23 cellular contexts compared by ENCODE assay signal in the genomic region with DNA sequence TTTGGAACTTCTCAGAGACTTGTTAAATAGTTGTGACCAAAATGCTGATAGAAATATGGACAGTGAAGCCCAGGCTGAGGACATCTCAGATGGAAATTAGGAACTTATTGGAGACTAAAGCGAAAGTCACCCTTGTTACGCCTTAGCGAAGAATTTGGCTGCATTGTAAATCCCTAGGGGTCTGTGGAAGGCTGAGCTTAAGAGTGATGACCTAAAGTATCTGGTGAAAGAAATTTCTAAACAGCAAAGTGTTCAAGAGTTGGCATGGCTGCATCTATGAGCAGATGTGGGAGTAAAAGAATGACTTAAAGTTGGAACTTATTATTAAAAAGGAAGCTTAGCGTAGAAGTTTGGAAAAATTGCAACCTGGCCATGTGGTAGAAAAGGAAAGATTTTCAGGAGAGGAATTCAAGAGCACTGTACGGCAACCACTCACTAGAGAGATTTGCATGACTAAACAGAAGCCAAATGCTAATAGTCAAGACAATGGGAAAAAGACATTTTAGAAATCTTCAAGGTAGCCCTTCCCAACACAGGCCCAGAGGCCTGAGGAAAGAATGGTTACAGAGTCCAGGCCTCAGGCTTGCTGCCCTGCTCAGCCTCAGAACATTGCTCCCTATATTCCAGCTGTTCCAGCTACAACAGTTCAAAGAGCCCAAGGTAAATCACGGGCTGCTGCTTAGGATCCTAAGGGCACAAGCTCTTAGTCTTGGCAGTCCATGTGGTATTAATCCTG.
A peak's percentile ranks its signal among the peaks of the same experiment; 100 is the strongest.
DNase-seq lines count a peak whose midpoint lies in the region; ATAC-seq, FAIRE-seq and TF ChIP-seq lines count a peak whose summit lies in the region.
"Had no signal": no experiment of that assay in that cellular context is flagged by ENCODE, and none has a peak within 500 bp of the region (broad histone marks: within the 10 kb centered on the region; RNA-seq: fewer than 3 reads in every experiment).

No MANE protein-coding gene starts in this region.

- no peak for TF ChIP-seq EP300 in HepG2 (IDR thresholded peaks at IDR 0.05; ENCODE audit: low read depth in 2 of 2, low read length in 2 of 2)
- TF ChIP-seq EP300 in HepG2 (CRISPR knock-in tag; IDR thresholded peaks at IDR 0.05; ENCODE audit: borderline replicate concordance) = no peak
- TF ChIP-seq EP300 in upper lobe of left lung (IDR thresholded peaks at IDR 0.05) = no peak

- no peak for TF ChIP-seq RAD21 in HepG2 (CRISPR knock-in tag; IDR thresholded peaks at IDR 0.05)

- no peaks in the 10 kb centered on the region for H3K79me2 ChIP-seq in HepG2 (ENCODE audit: insufficient read depth, low read length)

- TF ChIP-seq CTCF in HepG2 (CRISPR knock-in tag; IDR thresholded peaks at IDR 0.05) (no peak), right lobe of liver (IDR thresholded peaks at IDR 0.05) (no peak), upper lobe of left lung (IDR thresholded peaks at IDR 0.05) (no peak), psoas muscle (IDR thresholded peaks at IDR 0.05) (no peak)

- intact Hi-C loops in HepG2 (cut with micrococcal nuclease; ENCODE audit: unreplicated experiment) (no loop called here), right lobe of liver (cut with DNase I) (no loop called here), psoas muscle (cut with DNase I) (no loop called here), head of caudate nucleus (cut with DNase I) (no loop called here)

- H3K4me1 ChIP-seq in HepG2 (ENCODE audit: insufficient read depth, low read length) = peaks cover 4% of the 10 kb centered on the region; the same call in 1 of the 2 replicates
- no peaks in the 10 kb centered on the region for H3K4me1 ChIP-seq in right lobe of liver
- H3K4me1 ChIP-seq in adipocyte (ENCODE audit: control insufficient read depth, insufficient read depth, low read length) = peaks cover 16% of the 10 kb centered on the region
- H3K4me1 ChIP-seq in iPS-20b (ENCODE audit: insufficient read depth, low read length) = peaks cover 10% of the 10 kb centered on the region; the same call in 1 of the 2 replicates
- no peaks in the 10 kb centered on the region for H3K4me1 ChIP-seq in upper lobe of left lung
- no peaks in the 10 kb centered on the region for H3K4me1 ChIP-seq in psoas muscle
- H3K4me1 ChIP-seq: SJSA1 had no signal

- 57% methylated on average over 6 of the region's 6 CpGs for WGBS in HepG2 (ENCODE audit: low lambda C conversion rate)
- WGBS in right lobe of liver (ENCODE audit: insufficient coverage, low coverage, low lambda C conversion rate, missing lambda C conversion rate) = 94% methylated on average over 6 of the region's 6 CpGs
- WGBS in upper lobe of left lung, 2 donors = 90 to 94% methylated on average over 6 of the region's 6 CpGs
- WGBS in psoas muscle, 3 donors = 69 to 77% (median 74%) methylated on average over 6 of the region's 6 CpGs

- BruUV-seq in HepG2 (replicated peaks; lab: Mats Ljungman, UMichigan) = no TSS peak

- FAIRE-seq in HepG2 (lab: Jason Lieb, UNC) = no peak
- FAIRE-seq: A549, D721Med had no signal

- H3K27ac ChIP-seq in HepG2 (ENCODE audit: extremely low read length, insufficient read depth, low read length) (no peak overlapping the region), right lobe of liver (no peak overlapping the region), iPS-20b (ENCODE audit: low read length) (no peak overlapping the region), upper lobe of left lung (no peak overlapping the region), psoas muscle (no peak overlapping the region)
- H3K27ac ChIP-seq: A549, KMS-11, SJSA1 had no signal

- H3K9me3 ChIP-seq in HepG2 (ENCODE audit: low read length) (no peaks in the 10 kb centered on the region), right lobe of liver (no peaks in the 10 kb centered on the region), adipocyte (ENCODE audit: control insufficient read depth, low read length) (no peaks in the 10 kb centered on the region), iPS-20b (ENCODE audit: insufficient read depth, low read depth, low read length) (no peaks in the 10 kb centered on the region), upper lobe of left lung (no peaks in the 10 kb centered on the region), psoas muscle (no peaks in the 10 kb centered on the region)
- H3K9me3 ChIP-seq: A549, SJSA1 had no signal

- in situ Hi-C loops in HepG2 (cut with HindIII; ENCODE audit: extremely low pct_ligation_motif_present, low pct_unique_long_range_greater_than_20kb) = no loop called here

- H2AFZ ChIP-seq in HepG2 (ENCODE audit: low read length) = no peak overlapping the region

- H3K36me3 ChIP-seq in HepG2 (replicated peaks in 1 of 2; ENCODE audit: control insufficient read depth in 1 of 2, insufficient read depth in 2 of 2, low read length in 2 of 2) (no peaks in the 10 kb centered on the region), right lobe of liver (no peaks in the 10 kb centered on the region), adipocyte (ENCODE audit: control insufficient read depth, insufficient read depth, low read length, severe bottlenecking) (no peaks in the 10 kb centered on the region), iPS-20b (ENCODE audit: insufficient read depth, low read depth, low read length) (no peaks in the 10 kb centered on the region), upper lobe of left lung (no peaks in the 10 kb centered on the region), psoas muscle (ENCODE audit: insufficient read depth in 1 of 2, low read depth in 1 of 2) (no peaks in the 10 kb centered on the region)
- H3K36me3 ChIP-seq: SJSA1 had no signal

- TF ChIP-seq POLR2A in HepG2 (IDR thresholded peaks at IDR 0.05; ENCODE audit: insufficient read depth in 1 of 2, low read depth in 2 of 2, low read length in 2 of 2) (no peak), right lobe of liver (IDR thresholded peaks at IDR 0.05) (no peak), upper lobe of left lung (IDR thresholded peaks at IDR 0.05) (no peak)

- H3K9ac ChIP-seq in HepG2 (ENCODE audit: insufficient read depth, low read depth, low read length) (no peak overlapping the region), adipocyte (ENCODE audit: low read length) (peak overlapping the region; percentile 23), iPS-20b (ENCODE audit: low read depth, low read length) (peak overlapping the region; percentile 14; the same call in 1 of the 2 replicates)
- H3K9ac ChIP-seq: KMS-11 had no signal

- no peaks in the 10 kb centered on the region for H3K27me3 ChIP-seq in HepG2 (ENCODE audit: control insufficient read depth in 1 of 2, insufficient read depth in 2 of 2, low read length in 2 of 2)
- H3K27me3 ChIP-seq in right lobe of liver = no peaks in the 10 kb centered on the region
- H3K27me3 ChIP-seq in adipocyte (replicated peaks; ENCODE audit: control insufficient read depth, insufficient read depth, low read length) = no peaks in the 10 kb centered on the region
- no peaks in the 10 kb centered on the region for H3K27me3 ChIP-seq in iPS-20b (ENCODE audit: insufficient read depth, low read length)
- H3K27me3 ChIP-seq in upper lobe of left lung = no peaks in the 10 kb centered on the region
- H3K27me3 ChIP-seq in psoas muscle (ENCODE audit: insufficient read depth in 3 of 3, low read length in 2 of 3) = no peaks in the 10 kb centered on the region
- H3K27me3 ChIP-seq: SJSA1 had no signal

- POLR2A ChIA-PET in HepG2 (lab: Yijun Ruan, JAX) = no interaction called here

- H3K4me3 ChIP-seq in HepG2 (replicated peaks in 1 of 3; ENCODE audit: insufficient read depth in 1 of 3, low read depth in 2 of 3, low read length in 3 of 3) (no peak overlapping the region), right lobe of liver (no peak overlapping the region), adipocyte (ENCODE audit: low read length) (peak overlapping the region; percentile 47), iPS-20b (ENCODE audit: low read length) (no peak overlapping the region), upper lobe of left lung (no peak overlapping the region), psoas muscle (no peak overlapping the region)
- H3K4me3 ChIP-seq: A549, SJSA1 had no signal

- H3K4me2 ChIP-seq in HepG2 (ENCODE audit: low read depth, low read length) = no peak overlapping the region
- H3K4me2 ChIP-seq: A549, KMS-11 had no signal

- no peaks in the 10 kb centered on the region for H4K20me1 ChIP-seq in HepG2 (ENCODE audit: insufficient read depth, low read length)

- peak; percentile 55 for ATAC-seq in HepG2
- no peak for ATAC-seq in right lobe of liver
- ATAC-seq in upper lobe of left lung (ENCODE audit: low FRiP score in 2 of 2) = peak; percentile 19 to 74
- ATAC-seq in psoas muscle = no peak
- ATAC-seq: A549, Panc1 had no signal

- no peak for DNase-seq in HepG2 (ENCODE audit: low spot score)
- no peak for DNase-seq in right lobe of liver
- DNase-seq in adipocyte (ENCODE audit: low read depth) = no peak
- no peak for DNase-seq in upper lobe of left lung
- no peak for DNase-seq in psoas muscle
- DNase-seq in head of caudate nucleus = no peak
- no peak for DNase-seq in NCI-H446 (lab: John Stamatoyannopoulos, UW)
- DNase-seq: DMS53; GF-D8; HCEC 1CT; NCI-H1092 treated with DMSO at 0.1 percent for 48 hours; NCI-H1436 treated with DMSO at 0.1 percent for 48 hours; NCI-H1930; NCI-H2227 treated with DMSO at 0.1 percent for 48 hours; NCI-H510A treated with DMSO at 0.1 percent for 48 hours; NCI-H774; NK-92 treated with Interleukin-12 subunit alpha and Interleukin-12 subunit beta, amount 100 ng/mL, for 24 hours had no signal

- CTCF ChIA-PET in HepG2 (lab: Yijun Ruan, JAX; ENCODE audit: low intra/inter-chr PET ratio, low total read pairs) = no interaction called here

TF ChIP-seq in HepG2, 621 proteins besides CTCF, POLR2A, EP300 and RAD21:
- no peak for TF ChIP-seq ISX (CRISPR knock-in tag; conservative IDR thresholded peaks at IDR 0.05)
- TF ChIP-seq ZNF569 (CRISPR knock-in tag; IDR thresholded peaks at IDR 0.05; ENCODE audit: borderline replicate concordance) = no peak
- no peak for TF ChIP-seq ZNF746 (CRISPR knock-in tag; IDR thresholded peaks at IDR 0.05)
- TF ChIP-seq CHCHD3 (CRISPR knock-in tag; IDR thresholded peaks at IDR 0.05) = no peak
- no peak for TF ChIP-seq KDM3A (CRISPR knock-in tag; IDR thresholded peaks at IDR 0.05; ENCODE audit: low read depth)
- TF ChIP-seq ZNF234 (CRISPR knock-in tag; conservative IDR thresholded peaks at IDR 0.05) = no peak
- no peak for TF ChIP-seq ZNF44 (CRISPR knock-in tag; IDR thresholded peaks at IDR 0.05)
- TF ChIP-seq ZNF709 (CRISPR knock-in tag; IDR thresholded peaks at IDR 0.05) = no peak
- TF ChIP-seq SAP130 (CRISPR knock-in tag; IDR thresholded peaks at IDR 0.05; ENCODE audit: low read depth) = no peak

Comparison
In these comparisons a context has a peak if more than half of its experiments do, and no peak if none do; other contexts are left out.
1. ATAC-seq: peak in HepG2 (single experiment) and upper lobe of left lung (2 of 2); none in right lobe of liver (0 of 4) and psoas muscle (0 of 4).